ENCODE assay signal across 25 cellular contexts in genomic region chr4:153019906-153020305, GRCh38.
"Had no signal": no experiment of that assay in that cellular context is flagged by ENCODE, and none has a peak within 500 bp of the region (broad histone marks: within the 10 kb centered on the region; RNA-seq: fewer than 3 reads in every experiment).

No MANE protein-coding gene starts in this region.

- H3K4me1 ChIP-seq: esophagus muscularis mucosa, gastroesophageal sphincter, heart right ventricle, sigmoid colon had no signal

- H3K27ac ChIP-seq: coronary artery, esophagus muscularis mucosa, foreskin keratinocyte, gastroesophageal sphincter, heart right ventricle, left lung, psoas muscle, sigmoid colon, stomach, thyroid gland had no signal

- H3K9me3 ChIP-seq: esophagus muscularis mucosa, gastroesophageal sphincter, heart right ventricle, left lung, mucosa of descending colon, psoas muscle, sigmoid colon, stomach, thyroid gland had no signal

- DNase-seq: dermis blood vessel endothelial cell; effector memory CD4-positive, alpha-beta T cell; foreskin keratinocyte; heart right ventricle; hippocampal formation; left cardiac atrium; left lung; mesenchymal stem cell; mucosa of descending colon; naive B cell; nucleus accumbens; posterior cingulate gyrus; psoas muscle; right cardiac atrium; sigmoid colon; stimulated activated CD4-positive, alpha-beta T cell treated with anti-CD3 and anti-CD28 coated beads, Interleukin-2, amount 100 ng/mL, for 24 hours; stimulated activated CD4-positive, alpha-beta T cell treated with anti-CD3 and anti-CD28 coated beads, Interleukin-4, amount 100 ng/mL, for 24 hours; stimulated activated naive CD4-positive, alpha-beta T cell treated with Interleukin-2 at 50 U/mL for 16 hours; stomach; thyroid gland had no signal

- ATAC-seq: foreskin keratinocyte; gastroesophageal sphincter; heart right ventricle; left cardiac atrium; left lung; mucosa of descending colon; natural killer cell treated with Interleukin-12 subunit alpha and Interleukin-12 subunit beta and Interleukin-15 and Interleukin-18, amount 100 ng/mL, for 72 hours; psoas muscle; right cardiac atrium; stimulated activated effector memory CD8-positive, alpha-beta T cell treated with anti-CD3 and anti-CD28 coated beads, Interleukin-12 subunit alpha, Interleukin-12 subunit beta, amount 100 ng/mL, for 72 hours had no signal

- H3K36me3 ChIP-seq: esophagus muscularis mucosa, gastroesophageal sphincter, heart right ventricle, left lung, sigmoid colon, stomach, thyroid gland had no signal

- H3K27me3 ChIP-seq: esophagus muscularis mucosa, foreskin keratinocyte, gastroesophageal sphincter, left lung, sigmoid colon, stomach, thyroid gland had no signal

- H3K4me3 ChIP-seq: coronary artery, esophagus muscularis mucosa, gastroesophageal sphincter, heart right ventricle, left lung, mucosa of descending colon, psoas muscle, sigmoid colon, stomach, thyroid gland had no signal
